In the genomic region with DNA sequence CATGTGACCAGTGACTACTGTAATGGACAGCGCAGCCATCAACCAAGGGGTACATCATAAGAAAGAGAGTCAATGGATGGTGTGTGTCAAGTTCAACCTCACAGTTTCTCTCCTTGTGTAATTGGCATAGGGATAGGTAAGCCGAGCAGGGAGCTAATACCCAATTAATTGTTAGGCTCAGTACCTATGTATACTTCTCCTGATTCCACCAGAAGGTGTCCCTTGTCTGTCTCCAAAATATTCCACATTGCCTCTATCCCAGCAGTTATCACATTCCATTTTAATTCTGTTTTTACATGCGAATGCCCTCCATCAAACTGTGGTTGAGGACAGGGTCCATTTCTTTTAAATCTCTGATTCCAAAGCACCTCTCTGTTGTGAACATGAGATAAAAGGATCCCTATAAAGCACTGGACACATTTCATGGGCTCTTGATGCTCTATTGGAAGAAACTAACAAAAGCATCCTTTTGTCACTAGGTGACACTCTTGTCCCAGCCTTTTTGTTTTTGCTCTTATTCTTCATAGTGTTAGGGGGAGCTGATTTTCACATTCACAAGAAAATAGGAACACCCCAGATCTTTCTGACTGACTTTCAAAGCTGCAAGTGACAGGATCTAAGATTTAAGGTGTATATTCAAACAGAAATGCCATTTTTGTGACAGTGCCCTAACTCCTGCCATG, we compare ENCODE assay signal across 10 cellular contexts. TPM values are rescaled to one million over a fixed set of nuclear protein-coding genes. Genes with fewer than 3 reads are reported as not detected.
DNase-seq lines count a peak whose midpoint lies in the region; ATAC-seq and TF ChIP-seq lines count a peak whose summit lies in the region.
"Had no signal": no experiment of that assay in that cellular context is flagged by ENCODE, and none has a peak within 500 bp of the region (broad histone marks: within the 10 kb centered on the region; RNA-seq: fewer than 3 reads in every experiment).

No MANE protein-coding gene starts in this region.

- H3K4me3 ChIP-seq in dorsolateral prefrontal cortex, result no peak overlapping the region
- H3K4me3 ChIP-seq: thoracic aorta had no signal

- no peak overlapping the region for H3K27ac Mint-ChIP-seq in T-helper 2 cell treated with Interferon-gamma antibody and Interleukin-4, amounts not matched to agents 5 μg/mL and 100 μg/mL, for 36 hours
- H3K27ac Mint-ChIP-seq: activated naive CD8-positive, alpha-beta T cell had no signal

- TF ChIP-seq CTCF in dorsolateral prefrontal cortex (IDR thresholded peaks at IDR 0.05 in 54 of 56, conservative IDR thresholded peaks at IDR 0.05 in 2 of 56; ENCODE audit: low read depth in 1 of 56, partially characterized antibody in 56 of 56), result peak in 48 of 56 donors; percentile 10 to 63 (median 42)

- H3K4me1 Mint-ChIP-seq in T-helper 2 cell treated with Interferon-gamma antibody and Interleukin-4, amounts not matched to agents 5 μg/mL and 100 μg/mL, for 36 hours (ENCODE audit: low read depth), result no peaks in the 10 kb centered on the region

- H3K27me3 Mint-ChIP-seq in T-helper 2 cell treated with Interferon-gamma antibody and Interleukin-4, amounts not matched to agents 5 μg/mL and 100 μg/mL, for 36 hours (ENCODE audit: low read depth), result no peaks in the 10 kb centered on the region
- H3K27me3 Mint-ChIP-seq: activated naive CD8-positive, alpha-beta T cell had no signal

- no peaks in the 10 kb centered on the region for H3K9me3 Mint-ChIP-seq in T-helper 2 cell treated with Interferon-gamma antibody and Interleukin-4, amounts not matched to agents 5 μg/mL and 100 μg/mL, for 36 hours

- H3K4me3 Mint-ChIP-seq in T-helper 2 cell treated with Interferon-gamma antibody and Interleukin-4, amounts not matched to agents 5 μg/mL and 100 μg/mL, for 36 hours, result no peak overlapping the region
- H3K4me3 Mint-ChIP-seq: activated naive CD8-positive, alpha-beta T cell had no signal

- H3K36me3 Mint-ChIP-seq in T-helper 2 cell treated with Interferon-gamma antibody and Interleukin-4, amounts not matched to agents 5 μg/mL and 100 μg/mL, for 36 hours (ENCODE audit: low read depth), result peaks cover 14% of the 10 kb centered on the region
- H3K36me3 Mint-ChIP-seq: activated naive CD8-positive, alpha-beta T cell had no signal

- ATAC-seq in GM18505 (IDR thresholded peaks at IDR 0.05; ENCODE audit: unreplicated experiment), result no peak

- H3K27me3 ChIP-seq in dorsolateral prefrontal cortex, result no peaks in the 10 kb centered on the region

- no peak for TF ChIP-seq POLR2A in GM18505 (IDR thresholded peaks at IDR 0.05; ENCODE audit: borderline replicate concordance, extremely low read depth, insufficient read depth, insufficient read length)

- intact Hi-C loops in dorsolateral prefrontal cortex (cut with DNase I), result loop anchor here in 1 of 2 donors (2.0 to 10.0 kb wide), 2 partner anchors 381 to 621 kb away; no protein-coding TSS in a partner anchor

- DNase-seq in NOMO-1 (lab: John Stamatoyannopoulos, UW; ENCODE audit: unreplicated experiment in 2 of 2), result peak; percentile 0 to 32
- no peak for DNase-seq in NOMO-1 treated with DMSO at 0.1 percent for 48 hours (lab: John Stamatoyannopoulos, UW; ENCODE audit: unreplicated experiment)
- peak; percentile 13 for DNase-seq in NCI-H460 (ENCODE audit: extremely low read depth, low read depth)
- DNase-seq in dorsolateral prefrontal cortex, result no peak
- DNase-seq in putamen (ENCODE audit: low spot score), result peak; percentile 7
- DNase-seq in T-helper 2 cell treated with Interferon-gamma antibody and Interleukin-4, amounts not matched to agents 5 μg/mL and 100 μg/mL, for 36 hours (ENCODE audit: low spot score), result no peak
- DNase-seq in NCI-H446 (lab: John Stamatoyannopoulos, UW), result no peak

- H3K27ac ChIP-seq in dorsolateral prefrontal cortex, result peak overlapping the region in 2 of 59 donors; percentile 3 to 15
- H3K27ac ChIP-seq: thoracic aorta had no signal

RNA-seq across cellular contexts. Expression of a gene that starts 38.9 kb away (rescaled TPM):
- total RNA-seq in NCI-H460 (2014; rRNA removed; shearing (Covaris generic)), result 42.9 and 43.9 TPM in 2 replicates
- 47.5 and 55.8 TPM in 2 replicates for polyA plus RNA-seq in NCI-H460 (2014; cell fraction: nucleus; rRNA removed)
- total RNA-seq in dorsolateral prefrontal cortex, result 100 to 1,000 TPM in 115 of 120 experiments, 10 to 100 TPM in 5; 91.4 to 209 (median 146) TPM

RNA-seq across cellular contexts. Expression of a gene that starts 42.5 kb away (rescaled TPM):
- 9.2 and 10.7 TPM in 2 replicates for total RNA-seq in NCI-H460 (2014; rRNA removed; shearing (Covaris generic))
- 3.0 and 5.4 TPM in 2 replicates for polyA plus RNA-seq in NCI-H460 (2014; cell fraction: nucleus; rRNA removed)
- 10 to 100 TPM in 116 of 120 experiments, 1 to 10 TPM in 4; 9.1 to 27.8 (median 14.9) TPM for total RNA-seq in dorsolateral prefrontal cortex

RNA-seq across cellular contexts. Expression of a gene that starts 44.5 kb away (rescaled TPM):
- 0.02 TPM in 1 of 2 replicates, not detected in the other for total RNA-seq in NCI-H460 (2014; rRNA removed; shearing (Covaris generic))
- polyA plus RNA-seq in NCI-H460 (2014; cell fraction: nucleus; rRNA removed), result not detected in 2 replicates
- under 1 TPM in 1 of 120 experiments, not detected in 119; 0.19 TPM for total RNA-seq in dorsolateral prefrontal cortex
- total RNA-seq: thoracic aorta had no signal

Comparison
In these comparisons a context has a peak if more than half of its experiments do, and no peak if none do; other contexts are left out.
1. DNase-seq: peak in NOMO-1 (2 of 2), NCI-H460 (single experiment) and putamen (single experiment); none in NOMO-1 treated with DMSO at 0.1 percent for 48 hours (single experiment), dorsolateral prefrontal cortex (0 of 10), T-helper 2 cell treated with Interferon-gamma antibody and Interleukin-4, amounts not matched to agents 5 μg/mL and 100 μg/mL, for 36 hours (single experiment) and NCI-H446 (0 of 2).